Comparison of ENCODE assay signal across 19 cellular contexts in genomic region chr1:201606096-201606495, GRCh38.
DNase-seq lines count a peak whose midpoint lies in the region; ATAC-seq and TF ChIP-seq lines count a peak whose summit lies in the region.
"Had no signal": no experiment of that assay in that cellular context is flagged by ENCODE, and none has a peak within 500 bp of the region (broad histone marks: within the 10 kb centered on the region; RNA-seq: fewer than 3 reads in every experiment).

No MANE protein-coding gene starts in this region.

- no peaks in the 10 kb centered on the region for H3K27me3 ChIP-seq in smooth muscle cell (ENCODE audit: low read depth)
- H3K27me3 ChIP-seq: BE2C had no signal

- intact Hi-C loops in MCF 10A (cut with micrococcal nuclease): no loop called here

- peaks cover 72% of the 10 kb centered on the region for H3K4me1 Mint-ChIP-seq in brain
- H3K4me1 Mint-ChIP-seq in MCF 10A (ENCODE audit: insufficient read depth, unreplicated experiment): peaks cover 17% of the 10 kb centered on the region

- H3K36me3 Mint-ChIP-seq in brain (no peaks in the 10 kb centered on the region), MCF 10A (ENCODE audit: insufficient read depth, unreplicated experiment) (no peaks in the 10 kb centered on the region)

- peaks cover 15% of the 10 kb centered on the region for H3K27me3 Mint-ChIP-seq in brain
- H3K27me3 Mint-ChIP-seq in MCF 10A (ENCODE audit: insufficient read depth, unreplicated experiment): no peaks in the 10 kb centered on the region
- H3K27me3 Mint-ChIP-seq: CD4-positive, alpha-beta T cell had no signal

- H3K9ac ChIP-seq in smooth muscle cell (ENCODE audit: low read depth): no peak overlapping the region
- H3K9ac ChIP-seq: KMS-11 had no signal

- peaks cover 14% of the 10 kb centered on the region for H3K4me1 ChIP-seq in smooth muscle cell (ENCODE audit: low read depth)

- H3K9me3 Mint-ChIP-seq in brain: no peaks in the 10 kb centered on the region
- H3K9me3 Mint-ChIP-seq in MCF 10A (ENCODE audit: unreplicated experiment): no peaks in the 10 kb centered on the region
- H3K9me3 Mint-ChIP-seq: CD4-positive, alpha-beta T cell; H9 had no signal

- no peak overlapping the region for H3K4me3 Mint-ChIP-seq in brain
- H3K4me3 Mint-ChIP-seq in MCF 10A (ENCODE audit: unreplicated experiment): no peak overlapping the region
- H3K4me3 Mint-ChIP-seq: CD4-positive, alpha-beta T cell; H9 had no signal

- H3F3A ChIP-seq in smooth muscle cell (ENCODE audit: low read depth): peaks cover 20% of the 10 kb centered on the region

- peak overlapping the region; percentile 93 for H3K27ac ChIP-seq in smooth muscle cell (ENCODE audit: low read depth)
- H3K27ac ChIP-seq: KMS-11 had no signal

- H3K4me3 ChIP-seq in smooth muscle cell: no peak overlapping the region

- POLR2A ChIA-PET in MCF 10A (lab: Yijun Ruan, JAX): no interaction called here

- peak overlapping the region in 3 of 5 experiments; percentile 45 to 95 (median 59) for H3K27ac Mint-ChIP-seq in brain
- no peak overlapping the region for H3K27ac Mint-ChIP-seq in MCF 10A (ENCODE audit: low read depth, unreplicated experiment)
- H3K27ac Mint-ChIP-seq: CD4-positive, alpha-beta T cell; H9 had no signal

- H3K36me3 ChIP-seq in smooth muscle cell (ENCODE audit: low read depth): no peaks in the 10 kb centered on the region
- H3K36me3 ChIP-seq: BE2C had no signal

- no peak for ATAC-seq in HG02840 (IDR thresholded peaks at IDR 0.05; ENCODE audit: low FRiP score, unreplicated experiment)
- ATAC-seq: HepG2 had no signal

- TF ChIP-seq CTCF in brain (conservative IDR thresholded peaks at IDR 0.05): no peak
- TF ChIP-seq CTCF in smooth muscle cell (IDR thresholded peaks at IDR 0.05; ENCODE audit: borderline replicate concordance, insufficient read depth, poor library complexity, severe bottlenecking): no peak
- no peak for TF ChIP-seq CTCF in MCF 10A (IDR thresholded peaks at IDR 0.05; ENCODE audit: unreplicated experiment)

- H3K4me2 ChIP-seq in smooth muscle cell: no peak overlapping the region
- H3K4me2 ChIP-seq: KMS-11 had no signal

- WGBS in smooth muscle cell (ENCODE audit: low lambda C conversion rate): 89% methylated on average over 3 of the region's 3 CpGs

- no peaks in the 10 kb centered on the region for H3K9me3 ChIP-seq in smooth muscle cell (replicated peaks; ENCODE audit: low read depth)
- H3K9me3 ChIP-seq: BE2C had no signal

- peak; percentile 33 for DNase-seq in NCI-H2029 (lab: John Stamatoyannopoulos, UW)
- no peak for DNase-seq in NCI-H2029 treated with DMSO at 0.1 percent for 48 hours (lab: John Stamatoyannopoulos, UW)
- peak; percentile 14 for DNase-seq in DMS79 treated with DMSO at 0.1 percent for 48 hours (lab: John Stamatoyannopoulos, UW)
- no peak for DNase-seq in smooth muscle cell (lab: John Stamatoyannopoulos, UW; ENCODE audit: unreplicated experiment)
- DNase-seq in MCF 10A (ENCODE audit: unreplicated experiment): no peak
- no peak for DNase-seq in stimulated activated CD8-positive, alpha-beta memory T cell treated with anti-CD3 and anti-CD28 coated beads, Interleukin-4, amount 100 ng/mL, for 48 hours
- DNase-seq: 8988T; BE2C; CD4-positive, alpha-beta T cell; DMS153; H9; NCI-H1417; NCI-H187; NCI-H446; SHP77 treated with DMSO at 0.1 percent for 48 hours had no signal

- CTCF ChIA-PET in MCF 10A (lab: Yijun Ruan, JAX): no interaction called here

- BruUV-seq in MCF 10A (replicated peaks; lab: Mats Ljungman, UMichigan): no TSS peak

- H4K20me1 ChIP-seq in smooth muscle cell (ENCODE audit: low read depth): peaks cover 29% of the 10 kb centered on the region

- peaks cover 53% of the 10 kb centered on the region for H3K79me2 ChIP-seq in smooth muscle cell (ENCODE audit: low read depth)

- H2AFZ ChIP-seq in smooth muscle cell (ENCODE audit: low read depth): no peak overlapping the region

Comparison
In these comparisons a context has a peak if more than half of its experiments do, and no peak if none do; other contexts are left out.
1. DNase-seq: peak in NCI-H2029 (single experiment) and DMS79 treated with DMSO at 0.1 percent for 48 hours (single experiment); none in NCI-H2029 treated with DMSO at 0.1 percent for 48 hours (single experiment), smooth muscle cell (single experiment), MCF 10A (single experiment) and stimulated activated CD8-positive, alpha-beta memory T cell treated with anti-CD3 and anti-CD28 coated beads, Interleukin-4, amount 100 ng/mL, for 48 hours (single experiment).